Comparison of ENCODE assay signal across 11 cellular contexts in the genomic region with DNA sequence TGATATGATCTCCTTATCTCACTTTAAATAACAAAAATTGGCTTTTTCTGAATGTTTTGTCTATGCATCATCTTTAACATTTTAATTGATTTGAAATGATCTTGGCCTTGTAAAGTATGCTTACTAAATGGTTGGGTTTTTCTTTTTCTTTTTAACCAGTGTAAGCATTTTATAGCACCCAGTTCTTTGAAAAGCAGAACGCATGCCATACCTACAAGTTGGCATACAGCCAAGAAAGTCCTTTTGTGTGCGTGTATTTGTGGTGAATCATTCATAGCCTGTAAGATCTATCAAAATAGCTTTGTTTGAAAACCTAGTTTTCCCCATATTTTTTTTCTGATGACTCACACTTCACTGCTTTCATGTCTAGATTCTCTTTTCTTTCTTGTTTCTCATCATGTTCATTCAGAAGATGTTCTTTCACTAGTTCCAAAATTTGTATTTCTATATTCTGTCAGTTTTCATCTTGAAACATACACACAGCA. TPM values are rescaled to one million over a fixed set of nuclear protein-coding genes. Genes with fewer than 3 reads are reported as not detected.
DNase-seq lines count a peak whose midpoint lies in the region; ATAC-seq and TF ChIP-seq lines count a peak whose summit lies in the region.
"Had no signal": no experiment of that assay in that cellular context is flagged by ENCODE, and none has a peak within 500 bp of the region (broad histone marks: within the 10 kb centered on the region; RNA-seq: fewer than 3 reads in every experiment).

No MANE protein-coding gene starts in this region.

- DNase-seq in SIG-M5 treated with dmso at 0.1 percent for 504 hours (lab: John Stamatoyannopoulos, UW; ENCODE audit: unreplicated experiment) (peak; percentile 18), SIG-M5 (lab: John Stamatoyannopoulos, UW) (no peak), NCI-H2081 (lab: John Stamatoyannopoulos, UW) (peak; percentile 50 to 83), astrocyte of the cerebellum (ENCODE audit: low read depth) (peak; percentile 93), pulmonary artery endothelial cell (ENCODE audit: low read depth, low spot score) (peak; percentile 89), caudate nucleus (lab: John Stamatoyannopoulos, UW) (no peak)
- DNase-seq: activated naive CD8-positive, alpha-beta T cell treated with anti-CD3 and anti-CD28 coated beads, Interleukin-2, amount 10 ng/mL, durations not matched to agents 7 days and 5 days had no signal

- no peak overlapping the region for H3K27ac ChIP-seq in caudate nucleus (ENCODE audit: low read depth, low read length)
- H3K27ac ChIP-seq: BLaER1 treated with 17β-estradiol and CSF1 and Interleukin-3, amounts not matched to agents 10 nM and 100 nM; HL-60 had no signal

- ATAC-seq in GM21515 (IDR thresholded peaks at IDR 0.05; ENCODE audit: unreplicated experiment) (no peak), HG02870 (IDR thresholded peaks at IDR 0.05; ENCODE audit: unreplicated experiment) (no peak)

- no peak overlapping the region for H3K4me3 ChIP-seq in astrocyte of the cerebellum (ENCODE audit: low read depth, low read length)
- H3K4me3 ChIP-seq: BLaER1 treated with 17β-estradiol and CSF1 and Interleukin-3, amounts not matched to agents 10 nM and 100 nM had no signal

- no peak for TF ChIP-seq CTCF in astrocyte of the cerebellum (IDR thresholded peaks at IDR 0.05; ENCODE audit: low read depth, low read length, missing control alignments)

- in situ Hi-C loops in astrocyte of the cerebellum (cut with HindIII; ENCODE audit: low sequenced_read_pairs), result no loop called here

RNA-seq across cellular contexts. Expression of a gene that starts 4.1 kb away (rescaled TPM):
- total RNA-seq in pulmonary artery endothelial cell, result 34.9 and 40.0 TPM in 2 replicates

Comparison
In these comparisons a context has a peak if more than half of its experiments do, and no peak if none do; other contexts are left out.
1. DNase-seq: peak in SIG-M5 treated with dmso at 0.1 percent for 504 hours (single experiment), NCI-H2081 (2 of 2), astrocyte of the cerebellum (single experiment) and pulmonary artery endothelial cell (single experiment); none in SIG-M5 (single experiment) and caudate nucleus (0 of 61).